In genomic region chr1:58982259-58982998, GRCh38 we compare ENCODE assay signal across 16 cellular contexts.
A peak's percentile ranks its signal among the peaks of the same experiment; 100 is the strongest.
DNase-seq lines count a peak whose midpoint lies in the region; ATAC-seq, FAIRE-seq and TF ChIP-seq lines count a peak whose summit lies in the region.
"Had no signal": no experiment of that assay in that cellular context is flagged by ENCODE, and none has a peak within 500 bp of the region (broad histone marks: within the 10 kb centered on the region; RNA-seq: fewer than 3 reads in every experiment).

No MANE protein-coding gene starts in this region.

- H3K36me3 Mint-ChIP-seq in astrocyte (ENCODE audit: low read depth, unreplicated experiment) (no peaks in the 10 kb centered on the region), type B pancreatic cell (no peaks in the 10 kb centered on the region)
- H3K36me3 Mint-ChIP-seq: natural killer cell treated with Interleukin-12 subunit alpha and Interleukin-12 subunit beta and Interleukin-15 and Interleukin-18, amount 100 ng/mL, for 72 hours had no signal

- H3K9me3 Mint-ChIP-seq in astrocyte (ENCODE audit: unreplicated experiment) (peaks cover 2% of the 10 kb centered on the region), type B pancreatic cell (peaks cover 3% of the 10 kb centered on the region)
- H3K9me3 Mint-ChIP-seq: activated B cell treated with CpG ODN at 0.5 μM for 24 hours; activated T-helper 2 cell treated with anti-CD3 and anti-CD28 coated beads, Interferon-gamma antibody, Interleukin-2, Interleukin-4, amounts not matched to agents 10 μg/mL and 5 μg/mL and 100 μg/mL, durations not matched to agents 14 hours and 24 hours and 36 hours; natural killer cell treated with Interleukin-12 subunit alpha and Interleukin-12 subunit beta and Interleukin-15 and Interleukin-18, amount 100 ng/mL, for 72 hours had no signal

- H4K20me1 ChIP-seq in astrocyte (ENCODE audit: insufficient read depth, low read length), result no peaks in the 10 kb centered on the region

- H3K4me1 ChIP-seq in astrocyte (ENCODE audit: insufficient read depth, low read length), result peaks cover 4% of the 10 kb centered on the region

- H3K27me3 ChIP-seq in astrocyte (ENCODE audit: insufficient read depth, low read length), result no peaks in the 10 kb centered on the region

- in situ Hi-C loops in G401 (cut with HindIII; ENCODE audit: low sequenced_read_pairs), result no loop called here

- H3K36me3 ChIP-seq in astrocyte (ENCODE audit: insufficient read depth, low read length), result no peaks in the 10 kb centered on the region

- H3K4me3 Mint-ChIP-seq in astrocyte (ENCODE audit: unreplicated experiment) (no peak overlapping the region), type B pancreatic cell (peak overlapping the region; percentile 41)
- H3K4me3 Mint-ChIP-seq: activated B cell treated with CpG ODN at 0.5 μM for 24 hours; natural killer cell treated with Interleukin-12 subunit alpha and Interleukin-12 subunit beta and Interleukin-15 and Interleukin-18, amount 100 ng/mL, for 72 hours had no signal

- ATAC-seq in HG03457 (IDR thresholded peaks at IDR 0.05; ENCODE audit: unreplicated experiment) (no peak), HG02870 (IDR thresholded peaks at IDR 0.05; ENCODE audit: unreplicated experiment) (no peak)
- ATAC-seq: natural killer cell treated with Interleukin-12 subunit alpha and Interleukin-12 subunit beta and Interleukin-15 and Interleukin-18, amount 100 ng/mL, for 72 hours had no signal

- H3K9me3 ChIP-seq in astrocyte (ENCODE audit: insufficient read depth, low read depth, low read length), result no peaks in the 10 kb centered on the region

- peaks cover 19% of the 10 kb centered on the region for H3K27me3 Mint-ChIP-seq in astrocyte (ENCODE audit: low read depth, unreplicated experiment)
- no peaks in the 10 kb centered on the region for H3K27me3 Mint-ChIP-seq in type B pancreatic cell
- H3K27me3 Mint-ChIP-seq: activated B cell treated with CpG ODN at 0.5 μM for 24 hours had no signal

- H2AFZ ChIP-seq in astrocyte (ENCODE audit: low read depth, low read length), result peak overlapping the region; percentile 16
- H2AFZ ChIP-seq: PC-9 had no signal

- no peak overlapping the region for H3K4me2 ChIP-seq in astrocyte (ENCODE audit: low read length)
- H3K4me2 ChIP-seq: PC-9 had no signal

- H3K79me2 ChIP-seq in astrocyte (ENCODE audit: insufficient read depth, low read length), result no peaks in the 10 kb centered on the region

- DNase-seq in NCI-H2227 (lab: John Stamatoyannopoulos, UW; ENCODE audit: unreplicated experiment) (peak; percentile 10), NCI-H2227 treated with DMSO at 0.1 percent for 48 hours (lab: John Stamatoyannopoulos, UW) (no peak), astrocyte (ENCODE audit: low read depth) (no peak), iPS-NIHi7 (ENCODE audit: extremely low spot score) (peak; percentile 31), type B pancreatic cell (ENCODE audit: extremely low spot score, unreplicated experiment) (no peak), G401 (ENCODE audit: low spot score) (no peak)
- DNase-seq: ACHN; activated B cell treated with CpG ODN at 0.5 μM for 24 hours; hippocampal formation; NCI-H1105; PC-9; stimulated activated CD4-positive, alpha-beta T cell treated with anti-CD3 and anti-CD28 coated beads, Interleukin-2, amount 100 ng/mL, for 48 hours had no signal

- FAIRE-seq in astrocyte (lab: Jason Lieb, UNC), result no peak

- H3K9ac ChIP-seq in astrocyte (ENCODE audit: low read length), result no peak overlapping the region

- H3K27ac Mint-ChIP-seq in astrocyte (ENCODE audit: unreplicated experiment) (no peak overlapping the region), type B pancreatic cell (peak overlapping the region; percentile 31)
- H3K27ac Mint-ChIP-seq: activated B cell treated with CpG ODN at 0.5 μM for 24 hours; activated T-helper 2 cell treated with anti-CD3 and anti-CD28 coated beads, Interferon-gamma antibody, Interleukin-2, Interleukin-4, amounts not matched to agents 10 μg/mL and 5 μg/mL and 100 μg/mL, durations not matched to agents 14 hours and 24 hours and 36 hours; natural killer cell treated with Interleukin-12 subunit alpha and Interleukin-12 subunit beta and Interleukin-15 and Interleukin-18, amount 100 ng/mL, for 72 hours had no signal

- no peak for TF ChIP-seq CTCF in astrocyte (IDR thresholded peaks at IDR 0.05; ENCODE audit: insufficient read depth, low read depth, low read length)
- no peak for TF ChIP-seq CTCF in type B pancreatic cell (conservative IDR thresholded peaks at IDR 0.05)

- no peak overlapping the region for H3K27ac ChIP-seq in astrocyte (ENCODE audit: low read depth, low read length)
- H3K27ac ChIP-seq: PC-9 had no signal

- H3K4me3 ChIP-seq in astrocyte (ENCODE audit: insufficient read depth, low read depth, low read length), result no peak overlapping the region
- H3K4me3 ChIP-seq: PC-9 had no signal

- H3K4me1 Mint-ChIP-seq in astrocyte (ENCODE audit: low read depth, unreplicated experiment) (peaks cover 8% of the 10 kb centered on the region), type B pancreatic cell (ENCODE audit: unreplicated experiment) (peaks cover 31% of the 10 kb centered on the region)

Comparison
In these comparisons a context has a peak if more than half of its experiments do, and no peak if none do; other contexts are left out.
1. DNase-seq: peak in NCI-H2227 (single experiment) and iPS-NIHi7 (single experiment); none in NCI-H2227 treated with DMSO at 0.1 percent for 48 hours (single experiment), astrocyte (single experiment), type B pancreatic cell (single experiment) and G401 (single experiment).